8 cellular contexts compared by ENCODE assay signal in the genomic region with DNA sequence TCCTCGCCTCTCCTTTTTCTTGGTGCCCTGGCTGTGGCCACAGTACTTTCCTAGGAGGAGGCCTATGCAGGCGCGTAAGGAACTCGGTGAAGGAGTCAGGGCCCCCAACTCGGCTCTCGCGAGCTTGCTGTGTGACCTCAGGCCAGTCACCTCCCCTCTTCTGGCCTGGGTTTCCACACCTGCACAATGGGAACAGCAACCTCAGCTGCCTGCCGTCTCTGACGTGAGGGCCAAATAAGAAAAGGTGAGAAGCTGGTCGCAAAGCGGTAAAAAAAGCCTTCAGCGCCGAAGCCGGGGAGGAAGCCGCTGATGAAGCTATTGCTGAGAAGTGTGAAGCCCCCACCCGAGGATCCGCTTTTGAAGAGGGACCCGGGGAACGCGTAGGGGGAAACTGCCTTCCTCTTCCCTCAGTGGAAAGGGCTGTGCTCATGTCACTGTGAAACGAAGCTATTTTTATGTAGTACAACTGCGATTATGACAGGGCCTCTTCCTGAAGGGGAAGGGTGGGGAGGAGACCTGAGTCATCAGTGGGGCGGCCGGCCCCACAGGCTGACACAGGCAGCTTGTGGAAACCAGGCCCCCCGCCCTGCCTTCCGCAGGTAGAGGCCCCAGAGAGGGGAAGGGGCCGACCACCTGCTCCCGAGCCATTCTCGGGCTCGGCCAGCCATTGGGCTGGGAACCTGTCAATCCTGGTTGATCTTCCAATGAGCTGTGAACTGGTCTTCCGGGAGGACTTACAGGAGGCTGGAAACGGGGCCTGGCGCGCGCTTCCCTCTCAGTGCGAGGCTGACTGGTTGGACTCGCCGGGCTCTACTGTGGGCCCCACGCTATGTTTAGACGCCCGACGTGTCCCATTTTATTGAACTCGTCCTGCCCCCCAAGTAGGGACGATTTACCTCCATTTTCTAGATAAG. TPM values are rescaled to one million over a fixed set of nuclear protein-coding genes. Genes with fewer than 3 reads are reported as not detected.
A peak's percentile ranks its signal among the peaks of the same experiment; 100 is the strongest.
DNase-seq lines count a peak whose midpoint lies in the region; ATAC-seq, FAIRE-seq and TF ChIP-seq lines count a peak whose summit lies in the region.

No MANE protein-coding gene starts in this region.

- H3K79me2 ChIP-seq in HCT116 (ENCODE audit: insufficient read depth, low read length): no peaks in the 10 kb centered on the region

- H3K9me2 ChIP-seq in HCT116 (ENCODE audit: insufficient read depth): no peaks in the 10 kb centered on the region

- H3K4me3 ChIP-seq in HCT116 (replicated peaks in 1 of 2; ENCODE audit: low read depth in 1 of 2, low read length in 2 of 2): no peak overlapping the region
- peak overlapping the region in 1 of 3 donors; percentile 13 for H3K4me3 ChIP-seq in right lobe of liver

- BruUV-seq in HCT116 (replicated peaks; lab: Mats Ljungman, UMichigan): no TSS peak

- CTCF ChIA-PET in HCT116 (lab: Charles Lee): no interaction called here

- intact Hi-C loops in HCT116 (cut with micrococcal nuclease) (no loop called here), right lobe of liver (cut with DNase I) (no loop called here)

- no peaks in the 10 kb centered on the region for H3K36me3 ChIP-seq in HCT116 (ENCODE audit: control insufficient read depth in 1 of 2, insufficient read depth in 2 of 2, low read length in 2 of 2)
- H3K36me3 ChIP-seq in right lobe of liver: no peaks in the 10 kb centered on the region

- RAD21 ChIA-PET in HCT116 (lab: Charles Lee; ENCODE audit: low non-redundant PET in 1 of 2, low total read pairs in 2 of 2, uncharacterized antibody in 2 of 2, unreplicated experiment in 2 of 2): no interaction called here

- H4K20me1 ChIP-seq in HCT116 (ENCODE audit: insufficient read depth): no peaks in the 10 kb centered on the region

- ATAC-seq in HCT116 (peak; percentile 62), right lobe of liver (peak; percentile 70 to 74 (median 72))

- TF ChIP-seq RAD21 in HCT116 (IDR thresholded peaks at IDR 0.05; ENCODE audit: low read depth): no peak

- TF ChIP-seq POLR2A in HCT116 (IDR thresholded peaks at IDR 0.05; ENCODE audit: borderline replicate concordance, extremely low read depth, insufficient read depth, insufficient read length) (no peak), right lobe of liver (IDR thresholded peaks at IDR 0.05) (peak; percentile 38)

- H3K27ac ChIP-seq in HCT116 (ENCODE audit: low read depth, low read length) (no peak overlapping the region), right lobe of liver (peak overlapping the region; percentile 62 to 85 (median 76))

- no peak overlapping the region for H2AFZ ChIP-seq in HCT116 (ENCODE audit: low read depth, low read length, poor library complexity, severe bottlenecking)

- no peak overlapping the region for H3K9ac ChIP-seq in HCT116 (ENCODE audit: low read length)

- FAIRE-seq in RCC 7860 (lab: Jason Lieb, UNC): no peak

- no peak overlapping the region for H3K4me2 ChIP-seq in HCT116 (ENCODE audit: low read length)

- 31% methylated on average over 33 of the region's 44 CpGs for WGBS in right lobe of liver (ENCODE audit: insufficient coverage, low coverage, low lambda C conversion rate, missing lambda C conversion rate)

- peak; percentile 88 for DNase-seq in GM04504 (ENCODE audit: low read depth)
- DNase-seq in HCT116 (ENCODE audit: low read depth, low spot score): peak; percentile 24
- peak; percentile 99 for DNase-seq in MV-4-11 (lab: John Stamatoyannopoulos, UW)
- peak; percentile 92 to 95 for DNase-seq in activated CD4-positive, alpha-beta T cell treated with anti-CD3 and anti-CD28 coated beads, Interleukin-2, amount 50 U/mL, for 4 hours
- DNase-seq in dermis microvascular lymphatic vessel endothelial cell (ENCODE audit: low read depth in 2 of 2): peak; percentile 100
- peak; percentile 89 to 94 (median 90) for DNase-seq in right lobe of liver
- DNase-seq in stimulated activated CD4-positive, alpha-beta T cell treated with anti-CD3 and anti-CD28 coated beads, Interleukin-2, amount 100 ng/mL, for 48 hours: peak; percentile 93 to 97
- no peak for DNase-seq in RCC 7860 (ENCODE audit: low spot score)

- H3K9me3 ChIP-seq in HCT116 (ENCODE audit: control insufficient read depth in 1 of 2, insufficient read depth in 1 of 2, low read depth in 1 of 2, low read length in 2 of 2): no peaks in the 10 kb centered on the region
- no peaks in the 10 kb centered on the region for H3K9me3 ChIP-seq in right lobe of liver

- H3K27me3 ChIP-seq in HCT116 (ENCODE audit: insufficient read depth, low read length) (no peaks in the 10 kb centered on the region), right lobe of liver (no peaks in the 10 kb centered on the region)

- H3K4me1 ChIP-seq in HCT116 (ENCODE audit: control insufficient read depth in 1 of 2, insufficient read depth in 2 of 2, low read length in 2 of 2): peaks cover 0 to 13% of the 10 kb centered on the region in 2 experiments; a peak in 1 of 4 replicates
- peaks cover 0 to 8% (median 3%) of the 10 kb centered on the region in 4 donors for H3K4me1 ChIP-seq in right lobe of liver

- POLR2A ChIA-PET in HCT116 (lab: Charles Lee): no interaction called here

- TF ChIP-seq CTCF in HCT116 (IDR thresholded peaks at IDR 0.05 in 2 of 3, conservative IDR thresholded peaks at IDR 0.05 in 1 of 3; ENCODE audit: borderline replicate concordance in 1 of 3, insufficient read depth in 1 of 3, low read depth in 2 of 3, low read length in 2 of 3): no peak
- no peak for TF ChIP-seq CTCF in right lobe of liver (IDR thresholded peaks at IDR 0.05)

TF ChIP-seq in HCT116, 20 proteins besides CTCF, POLR2A, EP300 and RAD21 (continues in another document):
- TF ChIP-seq FOSL1 (IDR thresholded peaks at IDR 0.05; ENCODE audit: low read depth) (no peak), ZFX (IDR thresholded peaks at IDR 0.05) (no peak), POLR2AphosphoS5 (IDR thresholded peaks at IDR 0.05; ENCODE audit: low read depth, low read length) (no peak), SRF (IDR thresholded peaks at IDR 0.05; ENCODE audit: low read depth) (no peak), EZH2phosphoT487 (IDR thresholded peaks at IDR 0.05; ENCODE audit: borderline replicate concordance) (no peak), SIN3A (IDR thresholded peaks at IDR 0.05; ENCODE audit: low read depth) (no peak), EGR1 (IDR thresholded peaks at IDR 0.05; ENCODE audit: low read depth) (no peak), YY1 (IDR thresholded peaks at IDR 0.05; ENCODE audit: extremely low read depth, insufficient replicate concordance, low read depth, low read length) (no peak), SP1 (IDR thresholded peaks at IDR 0.05; ENCODE audit: low read depth) (no peak), JUND (IDR thresholded peaks at IDR 0.05) (no peak), CEBPB (IDR thresholded peaks at IDR 0.05; ENCODE audit: low read depth) (no peak), TCF7L2 (IDR thresholded peaks at IDR 0.05; ENCODE audit: borderline replicate concordance, extremely low read depth, insufficient read depth, insufficient read length) (no peak), EZH2 (IDR thresholded peaks at IDR 0.05) (no peak)
- TF ChIP-seq, protein P1, sequence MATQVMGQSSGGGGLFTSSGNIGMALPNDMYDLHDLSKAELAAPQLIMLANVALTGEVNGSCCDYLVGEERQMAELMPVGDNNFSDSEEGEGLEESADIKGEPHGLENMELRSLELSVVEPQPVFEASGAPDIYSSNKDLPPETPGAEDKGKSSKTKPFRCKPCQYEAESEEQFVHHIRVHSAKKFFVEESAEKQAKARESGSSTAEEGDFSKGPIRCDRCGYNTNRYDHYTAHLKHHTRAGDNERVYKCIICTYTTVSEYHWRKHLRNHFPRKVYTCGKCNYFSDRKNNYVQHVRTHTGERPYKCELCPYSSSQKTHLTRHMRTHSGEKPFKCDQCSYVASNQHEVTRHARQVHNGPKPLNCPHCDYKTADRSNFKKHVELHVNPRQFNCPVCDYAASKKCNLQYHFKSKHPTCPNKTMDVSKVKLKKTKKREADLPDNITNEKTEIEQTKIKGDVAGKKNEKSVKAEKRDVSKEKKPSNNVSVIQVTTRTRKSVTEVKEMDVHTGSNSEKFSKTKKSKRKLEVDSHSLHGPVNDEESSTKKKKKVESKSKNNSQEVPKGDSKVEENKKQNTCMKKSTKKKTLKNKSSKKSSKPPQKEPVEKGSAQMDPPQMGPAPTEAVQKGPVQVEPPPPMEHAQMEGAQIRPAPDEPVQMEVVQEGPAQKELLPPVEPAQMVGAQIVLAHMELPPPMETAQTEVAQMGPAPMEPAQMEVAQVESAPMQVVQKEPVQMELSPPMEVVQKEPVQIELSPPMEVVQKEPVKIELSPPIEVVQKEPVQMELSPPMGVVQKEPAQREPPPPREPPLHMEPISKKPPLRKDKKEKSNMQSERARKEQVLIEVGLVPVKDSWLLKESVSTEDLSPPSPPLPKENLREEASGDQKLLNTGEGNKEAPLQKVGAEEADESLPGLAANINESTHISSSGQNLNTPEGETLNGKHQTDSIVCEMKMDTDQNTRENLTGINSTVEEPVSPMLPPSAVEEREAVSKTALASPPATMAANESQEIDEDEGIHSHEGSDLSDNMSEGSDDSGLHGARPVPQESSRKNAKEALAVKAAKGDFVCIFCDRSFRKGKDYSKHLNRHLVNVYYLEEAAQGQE (IDR thresholded peaks at IDR 0.05; ENCODE audit: low read depth): no peak
- TF ChIP-seq, protein P2, sequence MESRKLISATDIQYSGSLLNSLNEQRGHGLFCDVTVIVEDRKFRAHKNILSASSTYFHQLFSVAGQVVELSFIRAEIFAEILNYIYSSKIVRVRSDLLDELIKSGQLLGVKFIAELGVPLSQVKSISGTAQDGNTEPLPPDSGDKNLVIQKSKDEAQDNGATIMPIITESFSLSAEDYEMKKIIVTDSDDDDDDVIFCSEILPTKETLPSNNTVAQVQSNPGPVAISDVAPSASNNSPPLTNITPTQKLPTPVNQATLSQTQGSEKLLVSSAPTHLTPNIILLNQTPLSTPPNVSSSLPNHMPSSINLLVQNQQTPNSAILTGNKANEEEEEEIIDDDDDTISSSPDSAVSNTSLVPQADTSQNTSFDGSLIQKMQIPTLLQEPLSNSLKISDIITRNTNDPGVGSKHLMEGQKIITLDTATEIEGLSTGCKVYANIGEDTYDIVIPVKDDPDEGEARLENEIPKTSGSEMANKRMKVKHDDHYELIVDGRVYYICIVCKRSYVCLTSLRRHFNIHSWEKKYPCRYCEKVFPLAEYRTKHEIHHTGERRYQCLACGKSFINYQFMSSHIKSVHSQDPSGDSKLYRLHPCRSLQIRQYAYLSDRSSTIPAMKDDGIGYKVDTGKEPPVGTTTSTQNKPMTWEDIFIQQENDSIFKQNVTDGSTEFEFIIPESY (IDR thresholded peaks at IDR 0.05; ENCODE audit: extremely low read depth, insufficient replicate concordance, low read length): no peak

RNA-seq across cellular contexts. Expression of a gene that starts 18.0 kb away (rescaled TPM):
- 8.1 TPM for total RNA-seq in HCT116 (2021; ENCODE audit: unreplicated experiment)
- polyA plus RNA-seq in HCT116 (2012): 5.7 and 6.5 TPM in 2 replicates
- total RNA-seq in dermis microvascular lymphatic vessel endothelial cell: 6.0 and 11.8 TPM in 2 replicates
- total RNA-seq in right lobe of liver: 1 to 10 TPM in 1 of 6 experiments, under 1 TPM in 5; 0.29 to 1.1 (median 0.47) TPM

RNA-seq across cellular contexts. Expression of a gene that starts 52.0 kb away (rescaled TPM):
- 8.0 TPM for total RNA-seq in HCT116 (2021; ENCODE audit: unreplicated experiment)
- polyA plus RNA-seq in HCT116 (2012): 6.3 and 7.2 TPM in 2 replicates
- total RNA-seq in dermis microvascular lymphatic vessel endothelial cell: 57.4 and 112 TPM in 2 replicates
- 10 to 100 TPM in 1 of 6 experiments, 1 to 10 TPM in 5; 3.9 to 11.8 (median 5.2) TPM for total RNA-seq in right lobe of liver
